17 cellular contexts compared by ENCODE assay signal in genomic region chr21:39037807-39038405, GRCh38.
A peak's percentile ranks its signal among the peaks of the same experiment; 100 is the strongest.
DNase-seq lines count a peak whose midpoint lies in the region; ATAC-seq and TF ChIP-seq lines count a peak whose summit lies in the region.
"Had no signal": no experiment of that assay in that cellular context is flagged by ENCODE, and none has a peak within 500 bp of the region (broad histone marks: within the 10 kb centered on the region; RNA-seq: fewer than 3 reads in every experiment).

No MANE protein-coding gene starts in this region.

- H3K36me3 ChIP-seq in brain microvascular endothelial cell (replicated peaks) = no peaks in the 10 kb centered on the region
- no peaks in the 10 kb centered on the region for H3K36me3 ChIP-seq in mesendoderm (ENCODE audit: control insufficient read depth, insufficient read depth, low read length)
- H3K36me3 ChIP-seq: heart right ventricle, spleen, thoracic aorta had no signal

- no peaks in the 10 kb centered on the region for H3K79me1 ChIP-seq in mesendoderm (ENCODE audit: low read length)

- no peak overlapping the region for H3K4me2 ChIP-seq in mesendoderm (ENCODE audit: low read length)

- H4K8ac ChIP-seq in mesendoderm (ENCODE audit: low read depth, low read length) = no peak overlapping the region

- no peak overlapping the region for H2BK5ac ChIP-seq in mesendoderm (ENCODE audit: low read length)

- no peaks in the 10 kb centered on the region for H3K27me3 ChIP-seq in brain microvascular endothelial cell (replicated peaks)
- no peaks in the 10 kb centered on the region for H3K27me3 ChIP-seq in mesendoderm (ENCODE audit: insufficient read depth, low read length, poor library complexity)
- H3K27me3 ChIP-seq: heart right ventricle had no signal

- H3K4me3 ChIP-seq in brain microvascular endothelial cell (ENCODE audit: low read depth, low read length) (no peak overlapping the region), mesendoderm (ENCODE audit: low read length) (no peak overlapping the region)
- H3K4me3 ChIP-seq: heart right ventricle, lung, SK-N-MC, spleen, thoracic aorta had no signal

- H2BK15ac ChIP-seq in mesendoderm (replicated peaks; ENCODE audit: low read depth) = no peak overlapping the region

- H3K9ac ChIP-seq in mesendoderm (ENCODE audit: low read length) = no peak overlapping the region

- no peak overlapping the region for H3K18ac ChIP-seq in mesendoderm (ENCODE audit: low read length)

- no peak overlapping the region for H2BK120ac ChIP-seq in mesendoderm (ENCODE audit: low read depth, low read length)

- H3K23ac ChIP-seq in mesendoderm (ENCODE audit: low read length) = no peak overlapping the region

- WGBS in mesendoderm (ENCODE audit: extremely low coverage, insufficient coverage, low lambda C conversion rate) = no CpG with 5 or more reads among the region's 11 CpGs

- ATAC-seq in GM18907 (IDR thresholded peaks at IDR 0.05; ENCODE audit: unreplicated experiment) = no peak

- TF ChIP-seq CTCF in brain microvascular endothelial cell (IDR thresholded peaks at IDR 0.05; ENCODE audit: low read depth, low read length, missing control alignments) (peak; percentile 24), GM20000 (IDR thresholded peaks at IDR 0.05; ENCODE audit: extremely low read depth, missing control alignments) (no peak)

- in situ Hi-C loops in brain microvascular endothelial cell (cut with HindIII; ENCODE audit: low pct_ligation_motif_present, low sequenced_read_pairs) = no loop called here

- H3K79me2 ChIP-seq in mesendoderm (ENCODE audit: control insufficient read depth, insufficient read depth, low read length) = no peaks in the 10 kb centered on the region

- no peak overlapping the region for H3K4ac ChIP-seq in mesendoderm (ENCODE audit: low read depth, low read length)

- H3K4me1 ChIP-seq in mesendoderm (ENCODE audit: control insufficient read depth, low read depth, low read length) = no peaks in the 10 kb centered on the region

- no peak overlapping the region for H2AK5ac ChIP-seq in mesendoderm (ENCODE audit: low read length)

- DNase-seq in DMS 273 (lab: John Stamatoyannopoulos, UW; ENCODE audit: unreplicated experiment) (peak; percentile 7), DMS 273 treated with DMSO at 0.1 percent for 48 hours (lab: John Stamatoyannopoulos, UW) (no peak), HT1080 (ENCODE audit: low read depth) (peak; percentile 50), brain microvascular endothelial cell (no peak), mesendoderm (peak; percentile 50), GM20000 (ENCODE audit: low spot score) (no peak), NCI-H1417 treated with DMSO at 0.1 percent for 48 hours (lab: John Stamatoyannopoulos, UW) (no peak)
- DNase-seq: activated B cell treated with CpG ODN at 0.5 μM for 24 hours; effector CD4-positive, alpha-beta T cell; heart right ventricle; NCI-H187; NCI-H82; spleen had no signal

- no peak overlapping the region for H3K56ac ChIP-seq in mesendoderm (ENCODE audit: low read length)

- H3K27ac ChIP-seq in brain microvascular endothelial cell (no peak overlapping the region), mesendoderm (ENCODE audit: low read depth, low read length) (no peak overlapping the region)
- H3K27ac ChIP-seq: SK-N-MC, thoracic aorta had no signal

- H4K5ac ChIP-seq in mesendoderm (ENCODE audit: low read length) = no peak overlapping the region

Comparison
In these comparisons a context has a peak if more than half of its experiments do, and no peak if none do; other contexts are left out.
1. DNase-seq: peak in DMS 273 (single experiment), HT1080 (single experiment) and mesendoderm (single experiment); none in DMS 273 treated with DMSO at 0.1 percent for 48 hours (single experiment), brain microvascular endothelial cell (single experiment), GM20000 (single experiment) and NCI-H1417 treated with DMSO at 0.1 percent for 48 hours (single experiment).